In the genomic region with DNA sequence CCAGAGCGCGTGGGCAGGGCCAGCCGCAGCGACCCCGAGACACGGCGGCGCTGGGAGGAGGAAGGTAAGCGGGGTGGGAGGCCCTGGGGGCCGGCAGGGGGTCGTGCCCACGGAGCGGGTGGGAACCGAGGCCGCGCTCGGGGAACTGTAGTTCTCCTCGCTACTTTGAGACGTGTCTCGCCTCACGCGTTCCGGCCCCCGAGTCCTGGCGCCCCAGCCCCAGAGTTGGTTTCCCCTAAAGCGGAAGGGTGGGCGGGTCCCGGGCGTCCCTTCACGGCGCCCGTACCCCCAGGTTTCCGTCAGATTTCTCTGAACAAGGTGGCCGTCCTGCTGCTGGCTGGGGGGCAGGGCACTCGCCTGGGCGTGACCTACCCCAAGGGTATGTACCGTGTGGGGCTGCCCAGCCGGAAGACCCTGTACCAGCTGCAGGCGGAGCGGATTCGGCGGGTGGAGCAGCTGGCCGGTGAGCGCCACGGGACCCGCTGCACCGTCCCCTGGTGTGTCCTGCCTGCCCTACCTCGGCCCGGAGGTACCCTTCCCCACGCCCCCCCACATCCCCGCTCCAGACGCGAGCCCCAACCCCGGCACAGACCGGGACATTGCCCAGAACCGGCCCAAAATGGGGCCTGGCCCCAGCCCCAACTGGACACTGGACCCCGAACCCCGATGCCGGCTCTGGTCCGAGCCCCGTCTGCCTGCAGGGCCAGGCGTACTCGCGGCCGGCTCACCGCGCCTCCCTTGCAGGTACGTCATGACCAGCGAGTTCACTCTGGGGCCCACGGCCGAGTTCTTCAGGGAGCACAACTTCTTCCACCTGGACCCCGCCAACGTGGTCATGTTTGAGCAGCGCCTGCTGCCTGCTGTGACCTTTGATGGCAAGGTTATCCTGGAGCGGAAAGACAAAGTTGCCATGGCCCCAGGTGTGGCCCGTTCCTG, we compare ENCODE assay signal across 6 cellular contexts. TPM values are rescaled to one million over a fixed set of nuclear protein-coding genes. Genes with fewer than 3 reads are reported as not detected.
A peak's percentile ranks its signal among the peaks of the same experiment; 100 is the strongest.
DNase-seq lines count a peak whose midpoint lies in the region; ATAC-seq and TF ChIP-seq lines count a peak whose summit lies in the region.

No MANE protein-coding gene starts in this region.

- peak overlapping the region; percentile 83 for H3K9ac ChIP-seq in SU-DHL-6 (ENCODE audit: low read length)

- no peaks in the 10 kb centered on the region for H3K9me2 ChIP-seq in SU-DHL-6 (replicated peaks; ENCODE audit: insufficient read depth, low read length)

- H3K27ac ChIP-seq in SU-DHL-6 (ENCODE audit: low read depth, low read length), result peak overlapping the region; percentile 44; the same call in 1 of the 2 replicates

- ATAC-seq in GM21619 (IDR thresholded peaks at IDR 0.05; ENCODE audit: unreplicated experiment), result peak; percentile 20
- peak; percentile 64 for ATAC-seq in stimulated activated effector memory CD8-positive, alpha-beta T cell treated with anti-CD3 and anti-CD28 coated beads, Interleukin-12 subunit alpha, Interleukin-12 subunit beta, amount 100 ng/mL, for 72 hours

- TF ChIP-seq CTCF in SU-DHL-6 (IDR thresholded peaks at IDR 0.05; ENCODE audit: insufficient read depth, low read length, poor library complexity, severe bottlenecking) (no peak), fibroblast of villous mesenchyme (IDR thresholded peaks at IDR 0.05; ENCODE audit: insufficient read depth, low read depth, low read length) (no peak)

- no peaks in the 10 kb centered on the region for H3K9me3 ChIP-seq in SU-DHL-6 (ENCODE audit: insufficient read depth, low read length)

- DNase-seq in fibroblast of villous mesenchyme (ENCODE audit: low read depth) (no peak), LoVo (ENCODE audit: low spot score) (no peak), Ammon's horn (ENCODE audit: low spot score) (no peak)
- DNase-seq in stimulated activated effector memory CD8-positive, alpha-beta T cell treated with anti-CD3 and anti-CD28 coated beads, Interleukin-12 subunit alpha, Interleukin-12 subunit beta, amount 100 ng/mL, for 72 hours (ENCODE audit: low spot score in 2 of 2), result peak in 1 of 2 donors; percentile 76

- H3K4me2 ChIP-seq in SU-DHL-6 (ENCODE audit: low read depth, low read length, poor library complexity, severe bottlenecking), result peak overlapping the region; percentile 72

- peaks cover 4% of the 10 kb centered on the region for H3K4me1 Mint-ChIP-seq in stimulated activated effector memory CD8-positive, alpha-beta T cell treated with anti-CD3 and anti-CD28 coated beads, Interleukin-12 subunit alpha, Interleukin-12 subunit beta, amount 100 ng/mL, for 72 hours

- peaks cover 11% of the 10 kb centered on the region; the same call in 1 of the 2 replicates for H3K79me2 ChIP-seq in SU-DHL-6 (ENCODE audit: insufficient read depth, low read length)

- H4K20me1 ChIP-seq in SU-DHL-6 (ENCODE audit: low read depth, low read length), result no peaks in the 10 kb centered on the region

- no peak overlapping the region for H3K27ac Mint-ChIP-seq in stimulated activated effector memory CD8-positive, alpha-beta T cell treated with anti-CD3 and anti-CD28 coated beads, Interleukin-12 subunit alpha, Interleukin-12 subunit beta, amount 100 ng/mL, for 72 hours

- H3K27me3 ChIP-seq in SU-DHL-6 (ENCODE audit: low read length), result no peaks in the 10 kb centered on the region

- peaks cover 48% of the 10 kb centered on the region for H3K36me3 Mint-ChIP-seq in stimulated activated effector memory CD8-positive, alpha-beta T cell treated with anti-CD3 and anti-CD28 coated beads, Interleukin-12 subunit alpha, Interleukin-12 subunit beta, amount 100 ng/mL, for 72 hours

- peak overlapping the region; percentile 66 for H3K4me3 Mint-ChIP-seq in stimulated activated effector memory CD8-positive, alpha-beta T cell treated with anti-CD3 and anti-CD28 coated beads, Interleukin-12 subunit alpha, Interleukin-12 subunit beta, amount 100 ng/mL, for 72 hours

- H3K36me3 ChIP-seq in SU-DHL-6 (ENCODE audit: low read length), result no peaks in the 10 kb centered on the region

- H3F3A ChIP-seq in SU-DHL-6 (ENCODE audit: insufficient read depth), result peaks cover 14% of the 10 kb centered on the region; the same call in 1 of the 2 replicates

- no peaks in the 10 kb centered on the region for H3K9me3 Mint-ChIP-seq in stimulated activated effector memory CD8-positive, alpha-beta T cell treated with anti-CD3 and anti-CD28 coated beads, Interleukin-12 subunit alpha, Interleukin-12 subunit beta, amount 100 ng/mL, for 72 hours

- peak overlapping the region; percentile 50 for H2AFZ ChIP-seq in SU-DHL-6 (ENCODE audit: low read depth, low read length, severe bottlenecking)

- H3K4me3 ChIP-seq in SU-DHL-6 (ENCODE audit: insufficient read depth, low read length, poor library complexity, severe bottlenecking) (peak overlapping the region; percentile 89), fibroblast of villous mesenchyme (ENCODE audit: low read depth, low read length) (peak overlapping the region; percentile 76)

RNA-seq across cellular contexts. Expression of a gene that starts 0.7 kb away (rescaled TPM):
- 16.0 and 31.2 TPM in 2 replicates for total RNA-seq in fibroblast of villous mesenchyme

RNA-seq across cellular contexts. Expression of a gene that starts 7.7 kb away (rescaled TPM):
- 5.2 TPM in 2 replicates for total RNA-seq in fibroblast of villous mesenchyme

RNA-seq across cellular contexts. Expression of a gene that starts 8.8 kb away (rescaled TPM):
- 65.6 and 65.7 TPM in 2 replicates for total RNA-seq in fibroblast of villous mesenchyme

RNA-seq across cellular contexts. Expression of a gene that starts 24.2 kb away (rescaled TPM):
- not detected in 2 replicates for total RNA-seq in fibroblast of villous mesenchyme

RNA-seq across cellular contexts. Expression of a gene that starts 32.0 kb away (rescaled TPM):
- total RNA-seq in fibroblast of villous mesenchyme, result 6.4 and 13.0 TPM in 2 replicates
